In genomic region chr6:134525190-134525868, GRCh38 we compare ENCODE assay signal across 2 cellular contexts.
TF ChIP-seq lines count a peak whose summit lies in the region.

No MANE protein-coding gene starts in this region.

TF ChIP-seq in IMR-90, 13 proteins besides CTCF, POLR2A, EP300 and RAD21:
- TF ChIP-seq FOS (IDR thresholded peaks at IDR 0.05; ENCODE audit: low read depth, low read length) (no peak), CHD1 (IDR thresholded peaks at IDR 0.05; ENCODE audit: low read depth, low read length) (no peak), MXI1 (IDR thresholded peaks at IDR 0.05; ENCODE audit: borderline replicate concordance, low read depth, low read length) (no peak), NFE2L2 (IDR thresholded peaks at IDR 0.05; ENCODE audit: low read depth, low read length) (peak; percentile 89), CEBPB (IDR thresholded peaks at IDR 0.05; ENCODE audit: low read depth, low read length) (no peak), RCOR1 (IDR thresholded peaks at IDR 0.05; ENCODE audit: insufficient replicate concordance, low read length) (no peak), MAFK (IDR thresholded peaks at IDR 0.05; ENCODE audit: low read depth, low read length) (peak; percentile 56), SMC3 (IDR thresholded peaks at IDR 0.05; ENCODE audit: low read depth, low read length) (no peak), ELK1 (IDR thresholded peaks at IDR 0.05; ENCODE audit: borderline replicate concordance, low read depth, low read length) (no peak), BHLHE40 (IDR thresholded peaks at IDR 0.05; ENCODE audit: low read depth, low read length) (no peak)

TF ChIP-seq in endothelial cell of umbilical vein, 7 proteins besides CTCF, POLR2A, EP300 and RAD21:
- no peak for TF ChIP-seq POLR2AphosphoS5 (IDR thresholded peaks at IDR 0.05; ENCODE audit: insufficient read depth, low read depth, low read length)
- no peak for TF ChIP-seq MYC (IDR thresholded peaks at IDR 0.05; ENCODE audit: low read depth, low read length)
- no peak for TF ChIP-seq FOS (IDR thresholded peaks at IDR 0.05; ENCODE audit: borderline replicate concordance, insufficient read depth, low read length)
- no peak for TF ChIP-seq EZH2 (IDR thresholded peaks at IDR 0.05; ENCODE audit: borderline replicate concordance, low read depth, low read length, severe bottlenecking)
- no peak for TF ChIP-seq JUN (IDR thresholded peaks at IDR 0.05; ENCODE audit: borderline replicate concordance, insufficient read depth, insufficient read length, low read depth)
- TF ChIP-seq GATA2 (IDR thresholded peaks at IDR 0.05; ENCODE audit: insufficient read depth, insufficient read length, low read depth, low read length), result no peak
- TF ChIP-seq MAX (IDR thresholded peaks at IDR 0.05; ENCODE audit: insufficient read depth, insufficient read length), result no peak
